ENCODE assay signal across 1 cellular context in the genomic region with DNA sequence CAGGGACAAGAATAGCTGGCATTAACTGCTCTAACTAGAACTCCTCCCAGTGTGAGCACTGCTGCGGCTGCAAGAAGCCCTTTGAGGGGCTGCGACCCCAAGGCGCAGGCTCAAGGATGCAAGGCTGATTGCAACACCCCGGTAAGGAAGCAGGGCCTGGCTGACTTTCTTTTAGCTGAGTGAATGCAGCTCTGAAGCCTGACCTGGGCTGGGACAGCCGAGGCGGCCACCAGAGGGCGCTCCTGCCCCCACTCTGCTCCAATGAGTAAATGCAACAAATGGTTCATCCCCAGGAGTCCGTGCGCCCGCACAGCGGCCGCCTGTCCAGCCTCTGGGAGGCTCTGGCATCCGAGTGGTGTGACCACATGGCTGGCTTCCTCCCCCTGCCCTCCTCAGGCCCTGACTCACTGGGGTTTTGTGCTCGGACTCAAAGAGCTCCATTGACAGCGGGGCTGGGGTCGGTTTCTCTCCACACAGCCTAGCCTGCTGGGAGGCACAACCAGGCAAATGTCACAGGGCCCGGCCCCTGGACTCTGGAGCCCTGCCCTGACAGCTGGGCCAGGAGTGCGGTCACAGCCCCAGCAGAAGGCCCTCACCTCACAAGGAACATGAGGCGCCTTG.
TF ChIP-seq lines count a peak whose summit lies in the region.

TSS of gene SMIM5 (plus strand) at position 572 of the 621 bp plus-strand sequence. CDS start 6,768 bp downstream, outside the sequence.

TF ChIP-seq in HepG2, 621 proteins besides CTCF, POLR2A, EP300 and RAD21 (continued from another document and continues in another):
- TF ChIP-seq, protein P1, sequence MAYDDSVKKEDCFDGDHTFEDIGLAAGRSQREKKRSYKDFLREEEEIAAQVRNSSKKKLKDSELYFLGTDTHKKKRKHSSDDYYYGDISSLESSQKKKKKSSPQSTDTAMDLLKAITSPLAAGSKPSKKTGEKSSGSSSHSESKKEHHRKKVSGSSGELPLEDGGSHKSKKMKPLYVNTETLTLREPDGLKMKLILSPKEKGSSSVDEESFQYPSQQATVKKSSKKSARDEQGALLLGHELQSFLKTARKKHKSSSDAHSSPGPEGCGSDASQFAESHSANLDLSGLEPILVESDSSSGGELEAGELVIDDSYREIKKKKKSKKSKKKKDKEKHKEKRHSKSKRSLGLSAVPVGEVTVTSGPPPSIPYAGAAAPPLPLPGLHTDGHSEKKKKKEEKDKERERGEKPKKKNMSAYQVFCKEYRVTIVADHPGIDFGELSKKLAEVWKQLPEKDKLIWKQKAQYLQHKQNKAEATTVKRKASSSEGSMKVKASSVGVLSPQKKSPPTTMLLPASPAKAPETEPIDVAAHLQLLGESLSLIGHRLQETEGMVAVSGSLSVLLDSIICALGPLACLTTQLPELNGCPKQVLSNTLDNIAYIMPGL (CRISPR knock-in tag; IDR thresholded peaks at IDR 0.05; ENCODE audit: borderline replicate concordance in 1 of 2, low read depth in 1 of 2): peak; percentile 79 to 81; a peak in 3 of 4 replicates
- TF ChIP-seq DMAP1 (CRISPR knock-in tag; IDR thresholded peaks at IDR 0.05) (no peak), ZNF326 (CRISPR knock-in tag; IDR thresholded peaks at IDR 0.05; ENCODE audit: borderline replicate concordance) (no peak), MIER2 (CRISPR knock-in tag; IDR thresholded peaks at IDR 0.05) (no peak), ZNF430 (CRISPR knock-in tag; IDR thresholded peaks at IDR 0.05) (no peak; the same call in 1 of the 2 replicates), ZNF3 (CRISPR knock-in tag; IDR thresholded peaks at IDR 0.05) (no peak), MEIS2 (CRISPR knock-in tag; IDR thresholded peaks at IDR 0.05) (no peak), ZNF83 (CRISPR knock-in tag; IDR thresholded peaks at IDR 0.05; ENCODE audit: borderline replicate concordance) (no peak), ZNF550 (CRISPR knock-in tag; IDR thresholded peaks at IDR 0.05; ENCODE audit: borderline replicate concordance) (no peak), ARNT (IDR thresholded peaks at IDR 0.05) (no peak), ZSCAN29 (CRISPR knock-in tag; conservative IDR thresholded peaks at IDR 0.05) (no peak), ATF1 (CRISPR knock-in tag; IDR thresholded peaks at IDR 0.05) (no peak), DRAP1 (CRISPR knock-in tag; IDR thresholded peaks at IDR 0.05) (peak; percentile 52; the same call in 1 of the 2 replicates), RFX1 (IDR thresholded peaks at IDR 0.05) (no peak), HDAC2 (CRISPR knock-in tag; IDR thresholded peaks at IDR 0.05) (no peak; the same call in 1 of the 2 replicates), JUNB (CRISPR knock-in tag; IDR thresholded peaks at IDR 0.05; ENCODE audit: borderline replicate concordance) (no peak), TGIF2 (CRISPR knock-in tag; IDR thresholded peaks at IDR 0.05) (no peak), HMG20B (CRISPR knock-in tag; conservative IDR thresholded peaks at IDR 0.05) (no peak), SALL1 (CRISPR knock-in tag; IDR thresholded peaks at IDR 0.05) (no peak; the same call in 1 of the 2 replicates), SP2 (CRISPR knock-in tag; IDR thresholded peaks at IDR 0.05) (peak; percentile 17; the same call in 1 of the 2 replicates), JUND (CRISPR knock-in tag; IDR thresholded peaks at IDR 0.05) (no peak), SIX1 (CRISPR knock-in tag; IDR thresholded peaks at IDR 0.05; ENCODE audit: borderline replicate concordance) (no peak), ZFP62 (CRISPR knock-in tag; IDR thresholded peaks at IDR 0.05) (no peak), ZNF572 (CRISPR knock-in tag; IDR thresholded peaks at IDR 0.05) (0 out of 2 replicates have a peak, but pooled peaks have one; percentile 70), ZFP91 (CRISPR knock-in tag; IDR thresholded peaks at IDR 0.05; ENCODE audit: borderline replicate concordance) (peak; percentile 43; the same call in 1 of the 2 replicates), HNRNPUL1 (IDR thresholded peaks at IDR 0.05; ENCODE audit: low read depth, low read length) (no peak), ZNF331 (CRISPR knock-in tag; IDR thresholded peaks at IDR 0.05) (peak; percentile 54; the same call in 1 of the 2 replicates), ZNF589 (CRISPR knock-in tag; conservative IDR thresholded peaks at IDR 0.05) (no peak), KLF11 (CRISPR knock-in tag; IDR thresholded peaks at IDR 0.05) (no peak)
- TF ChIP-seq, protein P2, sequence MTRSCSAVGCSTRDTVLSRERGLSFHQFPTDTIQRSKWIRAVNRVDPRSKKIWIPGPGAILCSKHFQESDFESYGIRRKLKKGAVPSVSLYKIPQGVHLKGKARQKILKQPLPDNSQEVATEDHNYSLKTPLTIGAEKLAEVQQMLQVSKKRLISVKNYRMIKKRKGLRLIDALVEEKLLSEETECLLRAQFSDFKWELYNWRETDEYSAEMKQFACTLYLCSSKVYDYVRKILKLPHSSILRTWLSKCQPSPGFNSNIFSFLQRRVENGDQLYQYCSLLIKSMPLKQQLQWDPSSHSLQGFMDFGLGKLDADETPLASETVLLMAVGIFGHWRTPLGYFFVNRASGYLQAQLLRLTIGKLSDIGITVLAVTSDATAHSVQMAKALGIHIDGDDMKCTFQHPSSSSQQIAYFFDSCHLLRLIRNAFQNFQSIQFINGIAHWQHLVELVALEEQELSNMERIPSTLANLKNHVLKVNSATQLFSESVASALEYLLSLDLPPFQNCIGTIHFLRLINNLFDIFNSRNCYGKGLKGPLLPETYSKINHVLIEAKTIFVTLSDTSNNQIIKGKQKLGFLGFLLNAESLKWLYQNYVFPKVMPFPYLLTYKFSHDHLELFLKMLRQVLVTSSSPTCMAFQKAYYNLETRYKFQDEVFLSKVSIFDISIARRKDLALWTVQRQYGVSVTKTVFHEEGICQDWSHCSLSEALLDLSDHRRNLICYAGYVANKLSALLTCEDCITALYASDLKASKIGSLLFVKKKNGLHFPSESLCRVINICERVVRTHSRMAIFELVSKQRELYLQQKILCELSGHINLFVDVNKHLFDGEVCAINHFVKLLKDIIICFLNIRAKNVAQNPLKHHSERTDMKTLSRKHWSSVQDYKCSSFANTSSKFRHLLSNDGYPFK (CRISPR knock-in tag; IDR thresholded peaks at IDR 0.05; ENCODE audit: borderline replicate concordance): no peak
- TF ChIP-seq, protein P3, sequence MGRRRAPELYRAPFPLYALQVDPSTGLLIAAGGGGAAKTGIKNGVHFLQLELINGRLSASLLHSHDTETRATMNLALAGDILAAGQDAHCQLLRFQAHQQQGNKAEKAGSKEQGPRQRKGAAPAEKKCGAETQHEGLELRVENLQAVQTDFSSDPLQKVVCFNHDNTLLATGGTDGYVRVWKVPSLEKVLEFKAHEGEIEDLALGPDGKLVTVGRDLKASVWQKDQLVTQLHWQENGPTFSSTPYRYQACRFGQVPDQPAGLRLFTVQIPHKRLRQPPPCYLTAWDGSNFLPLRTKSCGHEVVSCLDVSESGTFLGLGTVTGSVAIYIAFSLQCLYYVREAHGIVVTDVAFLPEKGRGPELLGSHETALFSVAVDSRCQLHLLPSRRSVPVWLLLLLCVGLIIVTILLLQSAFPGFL (CRISPR knock-in tag; IDR thresholded peaks at IDR 0.05): no peak
- TF ChIP-seq, protein P4, sequence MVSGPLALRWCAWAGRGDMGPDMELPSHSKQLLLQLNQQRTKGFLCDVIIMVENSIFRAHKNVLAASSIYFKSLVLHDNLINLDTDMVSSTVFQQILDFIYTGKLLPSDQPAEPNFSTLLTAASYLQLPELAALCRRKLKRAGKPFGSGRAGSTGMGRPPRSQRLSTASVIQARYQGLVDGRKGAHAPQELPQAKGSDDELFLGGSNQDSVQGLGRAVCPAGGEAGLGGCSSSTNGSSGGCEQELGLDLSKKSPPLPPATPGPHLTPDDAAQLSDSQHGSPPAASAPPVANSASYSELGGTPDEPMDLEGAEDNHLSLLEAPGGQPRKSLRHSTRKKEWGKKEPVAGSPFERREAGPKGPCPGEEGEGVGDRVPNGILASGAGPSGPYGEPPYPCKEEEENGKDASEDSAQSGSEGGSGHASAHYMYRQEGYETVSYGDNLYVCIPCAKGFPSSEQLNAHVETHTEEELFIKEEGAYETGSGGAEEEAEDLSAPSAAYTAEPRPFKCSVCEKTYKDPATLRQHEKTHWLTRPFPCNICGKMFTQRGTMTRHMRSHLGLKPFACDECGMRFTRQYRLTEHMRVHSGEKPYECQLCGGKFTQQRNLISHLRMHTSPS (CRISPR knock-in tag; IDR thresholded peaks at IDR 0.05; ENCODE audit: low read depth): peak; percentile 44; the same call in 1 of the 2 replicates
- TF ChIP-seq, protein P5, sequence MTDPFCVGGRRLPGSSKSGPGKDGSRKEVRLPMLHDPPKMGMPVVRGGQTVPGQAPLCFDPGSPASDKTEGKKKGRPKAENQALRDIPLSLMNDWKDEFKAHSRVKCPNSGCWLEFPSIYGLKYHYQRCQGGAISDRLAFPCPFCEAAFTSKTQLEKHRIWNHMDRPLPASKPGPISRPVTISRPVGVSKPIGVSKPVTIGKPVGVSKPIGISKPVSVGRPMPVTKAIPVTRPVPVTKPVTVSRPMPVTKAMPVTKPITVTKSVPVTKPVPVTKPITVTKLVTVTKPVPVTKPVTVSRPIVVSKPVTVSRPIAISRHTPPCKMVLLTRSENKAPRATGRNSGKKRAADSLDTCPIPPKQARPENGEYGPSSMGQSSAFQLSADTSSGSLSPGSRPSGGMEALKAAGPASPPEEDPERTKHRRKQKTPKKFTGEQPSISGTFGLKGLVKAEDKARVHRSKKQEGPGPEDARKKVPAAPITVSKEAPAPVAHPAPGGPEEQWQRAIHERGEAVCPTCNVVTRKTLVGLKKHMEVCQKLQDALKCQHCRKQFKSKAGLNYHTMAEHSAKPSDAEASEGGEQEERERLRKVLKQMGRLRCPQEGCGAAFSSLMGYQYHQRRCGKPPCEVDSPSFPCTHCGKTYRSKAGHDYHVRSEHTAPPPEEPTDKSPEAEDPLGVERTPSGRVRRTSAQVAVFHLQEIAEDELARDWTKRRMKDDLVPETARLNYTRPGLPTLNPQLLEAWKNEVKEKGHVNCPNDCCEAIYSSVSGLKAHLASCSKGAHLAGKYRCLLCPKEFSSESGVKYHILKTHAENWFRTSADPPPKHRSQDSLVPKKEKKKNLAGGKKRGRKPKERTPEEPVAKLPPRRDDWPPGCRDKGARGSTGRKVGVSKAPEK (CRISPR knock-in tag; IDR thresholded peaks at IDR 0.05; ENCODE audit: borderline replicate concordance): no peak
- TF ChIP-seq, protein P6, sequence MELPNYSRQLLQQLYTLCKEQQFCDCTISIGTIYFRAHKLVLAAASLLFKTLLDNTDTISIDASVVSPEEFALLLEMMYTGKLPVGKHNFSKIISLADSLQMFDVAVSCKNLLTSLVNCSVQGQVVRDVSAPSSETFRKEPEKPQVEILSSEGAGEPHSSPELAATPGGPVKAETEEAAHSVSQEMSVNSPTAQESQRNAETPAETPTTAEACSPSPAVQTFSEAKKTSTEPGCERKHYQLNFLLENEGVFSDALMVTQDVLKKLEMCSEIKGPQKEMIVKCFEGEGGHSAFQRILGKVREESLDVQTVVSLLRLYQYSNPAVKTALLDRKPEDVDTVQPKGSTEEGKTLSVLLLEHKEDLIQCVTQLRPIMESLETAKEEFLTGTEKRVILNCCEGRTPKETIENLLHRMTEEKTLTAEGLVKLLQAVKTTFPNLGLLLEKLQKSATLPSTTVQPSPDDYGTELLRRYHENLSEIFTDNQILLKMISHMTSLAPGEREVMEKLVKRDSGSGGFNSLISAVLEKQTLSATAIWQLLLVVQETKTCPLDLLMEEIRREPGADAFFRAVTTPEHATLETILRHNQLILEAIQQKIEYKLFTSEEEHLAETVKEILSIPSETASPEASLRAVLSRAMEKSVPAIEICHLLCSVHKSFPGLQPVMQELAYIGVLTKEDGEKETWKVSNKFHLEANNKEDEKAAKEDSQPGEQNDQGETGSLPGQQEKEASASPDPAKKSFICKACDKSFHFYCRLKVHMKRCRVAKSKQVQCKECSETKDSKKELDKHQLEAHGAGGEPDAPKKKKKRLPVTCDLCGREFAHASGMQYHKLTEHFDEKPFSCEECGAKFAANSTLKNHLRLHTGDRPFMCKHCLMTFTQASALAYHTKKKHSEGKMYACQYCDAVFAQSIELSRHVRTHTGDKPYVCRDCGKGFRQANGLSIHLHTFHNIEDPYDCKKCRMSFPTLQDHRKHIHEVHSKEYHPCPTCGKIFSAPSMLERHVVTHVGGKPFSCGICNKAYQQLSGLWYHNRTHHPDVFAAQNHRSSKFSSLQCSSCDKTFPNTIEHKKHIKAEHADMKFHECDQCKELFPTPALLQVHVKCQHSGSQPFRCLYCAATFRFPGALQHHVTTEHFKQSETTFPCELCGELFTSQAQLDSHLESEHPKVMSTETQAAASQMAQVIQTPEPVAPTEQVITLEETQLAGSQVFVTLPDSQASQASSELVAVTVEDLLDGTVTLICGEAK (IDR thresholded peaks at IDR 0.05): no peak
- TF ChIP-seq, protein P6 (CRISPR knock-in tag; IDR thresholded peaks at IDR 0.05): no peak
